In genomic region chr1:33460947-33461629, GRCh38 we compare ENCODE assay signal across 1 cellular context.
TF ChIP-seq lines count a peak whose summit lies in the region.

No MANE protein-coding gene starts in this region.

TF ChIP-seq in HepG2, 621 proteins besides CTCF, POLR2A, EP300 and RAD21 (continued from another document):
- TF ChIP-seq DMTF1 (CRISPR knock-in tag; IDR thresholded peaks at IDR 0.05) (no peak), ZNF12 (CRISPR knock-in tag; IDR thresholded peaks at IDR 0.05) (no peak), NR2F2 (IDR thresholded peaks at IDR 0.05; ENCODE audit: borderline replicate concordance, low read depth) (no peak), MBNL3 (CRISPR knock-in tag; conservative IDR thresholded peaks at IDR 0.05) (no peak), ZNF574 (CRISPR knock-in tag; IDR thresholded peaks at IDR 0.05) (no peak), ZNF138 (CRISPR knock-in tag; IDR thresholded peaks at IDR 0.05; ENCODE audit: low read depth) (no peak), THAP11 (CRISPR knock-in tag; IDR thresholded peaks at IDR 0.05) (no peak), ZNF609 (CRISPR knock-in tag; IDR thresholded peaks at IDR 0.05; ENCODE audit: borderline replicate concordance) (no peak), PATZ1 (CRISPR knock-in tag; IDR thresholded peaks at IDR 0.05) (no peak)
